In the genomic region with DNA sequence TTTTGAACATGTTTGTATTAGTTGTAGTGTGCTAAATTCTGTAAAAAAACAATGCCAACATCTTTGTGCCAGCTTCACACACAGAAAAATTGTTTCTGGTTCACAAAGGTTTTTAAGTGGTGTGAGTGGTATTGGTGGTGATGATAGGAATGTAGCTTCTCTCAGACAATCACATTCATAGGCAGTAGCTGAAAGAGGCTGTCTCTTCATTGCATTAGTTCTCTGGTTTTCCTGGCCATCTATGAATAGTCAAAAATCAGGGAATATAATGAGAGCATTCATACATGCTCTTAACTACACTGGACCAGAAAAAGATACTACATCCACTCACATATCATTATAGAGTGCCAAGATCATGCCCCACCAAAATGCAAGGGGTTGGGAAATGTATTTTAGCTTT, we compare ENCODE assay signal across 3 cellular contexts.
"Had no signal": no experiment of that assay in that cellular context is flagged by ENCODE, and none has a peak within 500 bp of the region (broad histone marks: within the 10 kb centered on the region; RNA-seq: fewer than 3 reads in every experiment).

No MANE protein-coding gene starts in this region.

- DNase-seq: GDM1, GF-D8 had no signal

- H3K4me3 ChIP-seq: GM12878 had no signal
